11 cellular contexts compared by ENCODE assay signal in the genomic region with DNA sequence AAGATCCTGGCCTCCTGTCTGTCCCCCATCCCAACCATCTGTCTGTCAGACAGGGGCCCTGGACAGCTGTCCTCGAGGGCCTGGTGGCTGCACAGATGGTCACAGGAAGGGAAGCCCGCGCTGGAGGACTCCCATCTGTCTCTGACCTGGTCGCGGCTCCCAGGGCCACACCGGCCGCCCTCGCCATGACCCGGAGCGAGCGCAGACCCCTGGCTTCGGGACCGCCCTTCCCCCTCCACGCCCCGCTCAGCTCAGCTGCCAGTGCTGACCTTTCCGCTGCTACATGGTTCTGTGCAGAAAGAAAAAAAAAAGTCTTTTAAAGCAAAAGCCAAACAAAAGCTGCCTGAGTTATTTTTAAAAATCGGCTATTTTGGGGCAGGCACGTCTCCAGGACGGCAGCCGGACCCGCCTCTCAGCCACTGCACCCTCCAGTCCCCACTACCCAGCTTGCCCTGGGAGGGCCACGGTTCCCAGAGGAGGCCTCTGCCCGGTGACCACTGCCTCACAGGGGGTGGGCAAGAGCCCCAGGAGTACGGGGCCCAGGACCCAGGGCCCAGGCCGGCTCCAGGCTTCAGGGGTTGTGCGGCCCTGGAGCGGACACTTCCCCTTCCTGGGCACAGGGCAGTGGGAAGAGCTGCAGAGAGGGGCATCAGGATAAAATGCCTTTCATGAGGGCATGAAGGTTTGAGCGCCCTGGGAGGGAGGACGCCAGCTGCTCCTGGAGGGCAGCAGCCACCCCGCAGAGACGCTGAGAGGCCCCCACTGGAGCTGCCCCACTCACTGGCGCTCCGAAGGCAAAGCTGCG. TPM values are rescaled to one million over a fixed set of nuclear protein-coding genes. Genes with fewer than 3 reads are reported as not detected.
DNase-seq lines count a peak whose midpoint lies in the region; ATAC-seq and TF ChIP-seq lines count a peak whose summit lies in the region.
"Had no signal": no experiment of that assay in that cellular context is flagged by ENCODE, and none has a peak within 500 bp of the region (broad histone marks: within the 10 kb centered on the region; RNA-seq: fewer than 3 reads in every experiment).

No MANE protein-coding gene starts in this region.

- peaks cover 0 to 67% (median 25%) of the 10 kb centered on the region in 11 experiments; a peak in 11 of 22 replicates for H4K20me1 ChIP-seq in BLaER1 treated with 17β-estradiol and CSF1 and Interleukin-3, amounts not matched to agents 10 nM and 100 nM

- H3K4me1 ChIP-seq in BLaER1 treated with 17β-estradiol and CSF1 and Interleukin-3, amounts not matched to agents 10 nM and 100 nM: peaks cover 44 to 70% (median 58%) of the 10 kb centered on the region in 10 experiments
- H3K4me1 ChIP-seq in left ventricle myocardium inferior (peaks cover 90% of the 10 kb centered on the region), psoas muscle (peaks cover 66% of the 10 kb centered on the region)

- peaks cover 0 to 5% (median 5%) of the 10 kb centered on the region in 11 experiments; a peak in 7 of 22 replicates for H3K36me3 ChIP-seq in BLaER1 treated with 17β-estradiol and CSF1 and Interleukin-3, amounts not matched to agents 10 nM and 100 nM
- H3K36me3 ChIP-seq in left ventricle myocardium inferior (peaks cover 11% of the 10 kb centered on the region), psoas muscle (ENCODE audit: insufficient read depth in 1 of 2, low read depth in 1 of 2) (peaks cover 0 to 13% of the 10 kb centered on the region in 2 donors), H7 (replicated peaks; ENCODE audit: control insufficient read depth, insufficient read depth, low read length) (peaks cover 1% of the 10 kb centered on the region)

- H3K4me3 ChIP-seq in BLaER1 treated with 17β-estradiol and CSF1 and Interleukin-3, amounts not matched to agents 10 nM and 100 nM: peak overlapping the region in 6 of 10 experiments; percentile 8 to 57 (median 41); a peak in 7 of 20 replicates
- peak overlapping the region; percentile 53 for H3K4me3 ChIP-seq in left ventricle myocardium inferior
- peak overlapping the region; percentile 42 for H3K4me3 ChIP-seq in psoas muscle
- H3K4me3 ChIP-seq in H7 (ENCODE audit: insufficient read depth, low read depth, low read length): no peak overlapping the region

- H3K4me2 ChIP-seq in BLaER1 treated with 17β-estradiol and CSF1 and Interleukin-3, amounts not matched to agents 10 nM and 100 nM: peak overlapping the region; percentile 85 to 98 (median 96)

- WGBS in psoas muscle, 3 donors: 23 to 29% (median 25%) methylated on average over 32 to 34 of the region's 34 CpGs

- intact Hi-C loops in left ventricle myocardium inferior (cut with micrococcal nuclease): no loop called here
- intact Hi-C loops in psoas muscle (cut with DNase I): no loop called here

- peaks cover 0 to 13% (median 0%) of the 10 kb centered on the region in 11 experiments; a peak in 4 of 22 replicates for H3K27me3 ChIP-seq in BLaER1 treated with 17β-estradiol and CSF1 and Interleukin-3, amounts not matched to agents 10 nM and 100 nM
- H3K27me3 ChIP-seq in left ventricle myocardium inferior (ENCODE audit: low read depth) (no peaks in the 10 kb centered on the region), psoas muscle (ENCODE audit: insufficient read depth in 3 of 3, low read length in 2 of 3) (no peaks in the 10 kb centered on the region), H7 (ENCODE audit: control insufficient read depth, insufficient read depth, low read length) (no peaks in the 10 kb centered on the region)

- peak overlapping the region; percentile 36 to 66 (median 57); a peak in 19 of 22 replicates for H3K9ac ChIP-seq in BLaER1 treated with 17β-estradiol and CSF1 and Interleukin-3, amounts not matched to agents 10 nM and 100 nM

- no peaks in the 10 kb centered on the region for H3K9me3 ChIP-seq in BLaER1 treated with 17β-estradiol and CSF1 and Interleukin-3, amounts not matched to agents 10 nM and 100 nM (replicated peaks in 1 of 11)
- H3K9me3 ChIP-seq in left ventricle myocardium inferior (replicated peaks): no peaks in the 10 kb centered on the region
- H3K9me3 ChIP-seq in psoas muscle: no peaks in the 10 kb centered on the region

- DNase-seq in left ventricle myocardium inferior: peak; percentile 61
- DNase-seq in psoas muscle: peak; percentile 41 to 71
- no peak for DNase-seq in COLO829 (ENCODE audit: low spot score)
- no peak for DNase-seq in H7
- no peak for DNase-seq in T-helper 2 cell
- DNase-seq: activated CD4-positive, alpha-beta T cell treated with anti-CD3 and anti-CD28 coated beads for 36 hours; CD4-positive, CD25-positive, alpha-beta regulatory T cell; stimulated activated CD4-positive, alpha-beta T cell treated with anti-CD3 and anti-CD28 coated beads, Interleukin-15, amount 100 ng/mL, for 24 hours had no signal

- ATAC-seq in psoas muscle: no peak
- ATAC-seq in HG03521 (IDR thresholded peaks at IDR 0.05; ENCODE audit: unreplicated experiment): no peak
- ATAC-seq: activated CD4-positive, alpha-beta T cell treated with anti-CD3 and anti-CD28 coated beads for 36 hours had no signal

- no peak for TF ChIP-seq CTCF in VCaP (conservative IDR thresholded peaks at IDR 0.05)
- no peak for TF ChIP-seq CTCF in left ventricle myocardium inferior (IDR thresholded peaks at IDR 0.05; ENCODE audit: borderline replicate concordance)
- no peak for TF ChIP-seq CTCF in psoas muscle (IDR thresholded peaks at IDR 0.05)

- peak overlapping the region in 9 of 11 experiments; percentile 37 to 66 (median 48); a peak in 16 of 22 replicates for H3K27ac ChIP-seq in BLaER1 treated with 17β-estradiol and CSF1 and Interleukin-3, amounts not matched to agents 10 nM and 100 nM
- H3K27ac ChIP-seq in VCaP (0 out of 2 replicates have a peak overlapping the region, but pooled peaks have one; percentile 5), left ventricle myocardium inferior (replicated peaks) (peak overlapping the region; percentile 98), psoas muscle (peak overlapping the region; percentile 85)

RNA-seq across cellular contexts. Expression of a gene that starts 10.8 kb away (rescaled TPM):
- total RNA-seq in left ventricle myocardium inferior: 70.9 TPM
- 10 to 100 TPM; 27.2 to 74.6 (median 46.5) TPM for total RNA-seq in psoas muscle
- 10 to 100 TPM; 14.4 to 40.5 (median 23.3) TPM for polyA plus RNA-seq in psoas muscle
- total RNA-seq in H7 (2014; rRNA removed; shearing (Covaris generic)): 61.0 and 90.8 TPM in 2 replicates

RNA-seq across cellular contexts. Expression of a gene that starts 30.6 kb away (rescaled TPM):
- total RNA-seq in left ventricle myocardium inferior (661 TPM), psoas muscle (1,000 to 10,000 TPM in 3 of 4 donors, 100 to 1,000 TPM in 1; 602 to 1,206 (median 1,044) TPM)
- 1,000 to 10,000 TPM; 3,473 to 5,162 (median 3,791) TPM for polyA plus RNA-seq in psoas muscle
- total RNA-seq in H7 (2014; rRNA removed; shearing (Covaris generic)): 877 and 1,118 TPM in 2 replicates

RNA-seq across cellular contexts. Expression of a gene that starts 50.7 kb away (rescaled TPM):
- total RNA-seq in left ventricle myocardium inferior: 12.0 TPM
- total RNA-seq in psoas muscle: 1 to 10 TPM; 3.0 to 4.2 (median 3.9) TPM
- 1 to 10 TPM; 2.4 to 4.3 (median 3.5) TPM for polyA plus RNA-seq in psoas muscle
- total RNA-seq in H7 (2014; rRNA removed; shearing (Covaris generic)): 7.7 and 8.3 TPM in 2 replicates

RNA-seq across cellular contexts. Expression of a gene that starts 53.5 kb away (rescaled TPM):
- total RNA-seq in left ventricle myocardium inferior (70.5 TPM), psoas muscle (100 to 1,000 TPM; 142 to 280 (median 238) TPM)
- polyA plus RNA-seq in psoas muscle: 100 to 1,000 TPM; 355 to 603 (median 460) TPM
- 224 and 290 TPM in 2 replicates for total RNA-seq in H7 (2014; rRNA removed; shearing (Covaris generic))

Comparison
In these comparisons a context has a peak if more than half of its experiments do, and no peak if none do; other contexts are left out.
1. H3K27ac ChIP-seq: peak in every context shown above with its lines; median percentile 98 in left ventricle myocardium inferior; 85 in psoas muscle; 48 in BLaER1 treated with 17β-estradiol and CSF1 and Interleukin-3, amounts not matched to agents 10 nM and 100 nM; 5 in VCaP.
2. DNase-seq: peak in left ventricle myocardium inferior (single experiment) and psoas muscle (2 of 2); none in COLO829 (single experiment), H7 (single experiment) and T-helper 2 cell (0 of 5).